Comparison of ENCODE assay signal across 1 cellular context in genomic region chr10:98858525-98858924, GRCh38.
TF ChIP-seq lines count a peak whose summit lies in the region.

No MANE protein-coding gene starts in this region.

TF ChIP-seq in H1, 55 proteins besides CTCF, POLR2A, EP300 and RAD21 (continued from another document):
- no peak for TF ChIP-seq POU5F1 (IDR thresholded peaks at IDR 0.05; ENCODE audit: low read depth, low read length)
- no peak for TF ChIP-seq GABPA (IDR thresholded peaks at IDR 0.05; ENCODE audit: borderline replicate concordance, insufficient read depth, low read length)
- TF ChIP-seq TCF12 (IDR thresholded peaks at IDR 0.05; ENCODE audit: low read depth, low read length) = no peak
- no peak for TF ChIP-seq BCL11A (IDR thresholded peaks at IDR 0.05; ENCODE audit: low read depth in 2 of 2, low read length in 2 of 2)
- no peak for TF ChIP-seq CBX5 (IDR thresholded peaks at IDR 0.05; ENCODE audit: low read depth, low read length)
- TF ChIP-seq KDM4A (IDR thresholded peaks at IDR 0.05; ENCODE audit: low read depth, low read length, severe bottlenecking) = no peak
- TF ChIP-seq PHF8 (conservative IDR thresholded peaks at IDR 0.05; ENCODE audit: low read depth, low read length) = no peak
